Comparison of ENCODE assay signal across 21 cellular contexts in the genomic region with DNA sequence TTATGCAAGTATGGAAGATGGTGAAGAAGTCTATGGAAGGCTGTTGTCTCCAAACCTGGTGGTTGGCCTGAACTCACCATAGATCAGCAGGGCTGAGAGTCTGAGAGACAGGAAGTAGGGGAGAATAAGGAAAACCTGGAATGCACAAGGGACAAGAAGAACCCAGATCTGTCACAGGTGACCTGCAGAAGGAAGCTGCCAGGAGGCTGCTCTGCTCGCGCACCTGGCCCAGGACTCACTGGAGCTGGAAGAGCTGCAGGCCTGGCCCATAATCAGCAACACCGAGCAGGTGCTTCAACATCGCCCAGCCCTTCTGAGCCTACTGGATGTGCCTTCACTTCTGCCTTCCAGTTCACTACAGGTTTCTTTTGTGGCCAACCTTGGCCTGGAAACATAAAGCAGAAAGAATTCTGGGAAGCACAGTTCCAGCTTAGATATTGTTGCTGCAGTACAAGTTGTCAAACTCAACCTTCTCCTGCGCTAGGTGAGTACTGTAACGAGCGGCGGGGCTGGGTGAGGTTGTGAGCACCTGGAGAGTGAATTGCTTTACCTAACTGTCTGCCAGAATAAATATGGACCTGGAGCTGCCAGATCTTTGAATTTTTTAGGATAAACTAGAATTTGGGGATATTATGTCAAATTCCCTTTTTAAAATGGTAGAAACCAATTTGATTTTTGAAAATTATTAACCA.
DNase-seq lines count a peak whose midpoint lies in the region; ATAC-seq and TF ChIP-seq lines count a peak whose summit lies in the region.
"Had no signal": no experiment of that assay in that cellular context is flagged by ENCODE, and none has a peak within 500 bp of the region (broad histone marks: within the 10 kb centered on the region; RNA-seq: fewer than 3 reads in every experiment).

No MANE protein-coding gene starts in this region.

- intact Hi-C loops in upper lobe of right lung (cut with DNase I): no loop called here
- intact Hi-C loops in body of pancreas (cut with DNase I): no loop called here

- no peaks in the 10 kb centered on the region for H3K36me3 ChIP-seq in upper lobe of right lung
- no peaks in the 10 kb centered on the region for H3K36me3 ChIP-seq in body of pancreas (replicated peaks in 1 of 2; ENCODE audit: insufficient read depth in 1 of 2, low read depth in 2 of 2)
- H3K36me3 ChIP-seq: spleen, tibial artery had no signal

- TF ChIP-seq CTCF in foreskin keratinocyte (conservative IDR thresholded peaks at IDR 0.05) (no peak), upper lobe of right lung (IDR thresholded peaks at IDR 0.05) (no peak), body of pancreas (IDR thresholded peaks at IDR 0.05) (no peak)

- TF ChIP-seq POLR2A in body of pancreas (IDR thresholded peaks at IDR 0.05): no peak

- H3K27ac ChIP-seq in foreskin keratinocyte (peak overlapping the region; percentile 79), upper lobe of right lung (no peak overlapping the region), body of pancreas (no peak overlapping the region)
- H3K27ac ChIP-seq: spleen, tibial artery had no signal

- peak; percentile 18 for DNase-seq in NCI-H510A treated with DMSO at 0.1 percent for 48 hours (lab: John Stamatoyannopoulos, UW)
- no peak for DNase-seq in NCI-H510A (lab: John Stamatoyannopoulos, UW)
- DNase-seq in NCI-H2196 (lab: John Stamatoyannopoulos, UW; ENCODE audit: unreplicated experiment): peak; percentile 42
- no peak for DNase-seq in foreskin keratinocyte
- DNase-seq in upper lobe of right lung: no peak
- no peak for DNase-seq in body of pancreas
- DNase-seq: activated CD4-positive, alpha-beta T cell treated with anti-CD3 and anti-CD28 coated beads, Interleukin-2, amount 50 U/mL, for 4 hours; activated CD8-positive, alpha-beta memory T cell treated with anti-CD3 and anti-CD28 coated beads, Interleukin-2, amount 50 U/mL, for 4 hours; activated naive CD8-positive, alpha-beta T cell treated with anti-CD3 and anti-CD28 coated beads, Interleukin-2, amount 10 ng/mL, durations not matched to agents 7 days and 5 days; effector CD8-positive, alpha-beta T cell; naive B cell; NCI-H2081; NCI-H524 treated with DMSO at 0.1 percent for 48 hours; spleen; stimulated activated CD4-positive, alpha-beta T cell treated with anti-CD3 and anti-CD28 coated beads, Interleukin-4, amount 100 ng/mL, for 1 hour; stimulated activated naive CD4-positive, alpha-beta T cell; T-helper 9 cell; tibial artery had no signal

- ATAC-seq in foreskin keratinocyte: no peak
- ATAC-seq in upper lobe of right lung: peak; percentile 37
- no peak for ATAC-seq in HG03565 (IDR thresholded peaks at IDR 0.05; ENCODE audit: unreplicated experiment)
- ATAC-seq in GM21737 (IDR thresholded peaks at IDR 0.05; ENCODE audit: unreplicated experiment): no peak
- ATAC-seq in body of pancreas: no peak
- ATAC-seq: WTC11 had no signal

- H3K27me3 ChIP-seq in foreskin keratinocyte: no peaks in the 10 kb centered on the region
- H3K27me3 ChIP-seq in upper lobe of right lung: no peaks in the 10 kb centered on the region
- no peaks in the 10 kb centered on the region for H3K27me3 ChIP-seq in body of pancreas
- H3K27me3 ChIP-seq: spleen, tibial artery had no signal

- H3K4me3 ChIP-seq in upper lobe of right lung (no peak overlapping the region), body of pancreas (no peak overlapping the region)
- H3K4me3 ChIP-seq: spleen, tibial artery had no signal

- 93 to 94% methylated on average over 7 to 8 of the region's 8 CpGs for WGBS in body of pancreas, 2 donors

- H3K9me3 ChIP-seq in upper lobe of right lung: no peaks in the 10 kb centered on the region
- H3K9me3 ChIP-seq in body of pancreas: no peaks in the 10 kb centered on the region
- H3K9me3 ChIP-seq: tibial artery had no signal

- H3K4me1 ChIP-seq in foreskin keratinocyte: peaks cover 21% of the 10 kb centered on the region
- no peaks in the 10 kb centered on the region for H3K4me1 ChIP-seq in upper lobe of right lung
- no peaks in the 10 kb centered on the region for H3K4me1 ChIP-seq in body of pancreas

Comparison
In these comparisons a context has a peak if more than half of its experiments do, and no peak if none do; other contexts are left out.
1. DNase-seq: peak in NCI-H510A treated with DMSO at 0.1 percent for 48 hours (single experiment) and NCI-H2196 (single experiment); none in NCI-H510A (single experiment), foreskin keratinocyte (0 of 2), upper lobe of right lung (single experiment) and body of pancreas (0 of 4).